In genomic region chr2:9420495-9420894, GRCh38 we compare ENCODE assay signal across 1 cellular context.
TF ChIP-seq lines count a peak whose summit lies in the region.

No MANE protein-coding gene starts in this region.

TF ChIP-seq in neural cell, 6 proteins besides CTCF, POLR2A, EP300 and RAD21 (continued from another document):
- no peak for TF ChIP-seq EZH2 (IDR thresholded peaks at IDR 0.05; ENCODE audit: borderline replicate concordance, insufficient read depth, low read length, poor library complexity, severe bottlenecking)
